ENCODE assay signal across 8 cellular contexts in the genomic region with DNA sequence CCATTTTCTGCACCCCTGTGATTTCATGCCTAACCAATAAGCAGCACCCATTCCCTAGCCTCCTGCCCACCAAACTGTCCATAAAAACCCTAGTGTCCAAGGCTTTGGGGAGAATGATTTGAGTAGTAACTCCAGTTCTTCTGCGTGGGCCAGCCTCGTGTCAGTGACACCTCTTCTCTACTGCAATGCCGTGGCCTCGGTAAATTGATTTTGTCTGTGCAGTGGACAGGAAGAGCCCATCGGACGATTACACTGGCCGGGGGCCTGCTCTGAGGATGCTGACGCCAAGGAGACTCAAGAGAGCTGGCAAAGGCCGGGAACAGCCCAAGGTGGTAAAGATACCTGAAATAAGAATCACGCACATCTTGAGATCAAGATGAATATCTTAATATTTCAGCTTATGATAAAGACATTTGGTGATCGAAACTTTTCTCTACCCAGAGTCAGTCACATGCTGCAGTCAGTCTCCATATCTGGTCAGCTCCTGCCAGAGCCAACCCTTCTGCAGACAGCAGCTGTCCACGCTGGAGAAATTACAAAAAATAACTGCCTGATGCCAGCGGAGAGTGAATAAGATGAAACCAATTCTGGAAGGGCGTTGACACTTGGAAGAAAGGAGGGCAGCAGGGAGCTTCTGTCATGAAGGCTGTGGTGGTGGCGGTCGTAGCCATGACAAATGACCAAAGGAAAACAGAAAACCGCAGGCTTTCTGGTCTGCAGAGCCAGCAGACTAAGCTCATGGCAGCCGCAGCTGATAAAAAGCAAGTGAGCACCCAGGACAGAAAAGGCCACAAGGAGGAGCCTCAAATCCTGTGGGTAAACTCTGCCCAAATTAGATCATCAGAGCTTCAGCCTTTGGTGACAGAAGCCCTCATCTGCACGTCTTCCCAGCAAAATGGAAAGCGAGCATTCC. TPM values are rescaled to one million over a fixed set of nuclear protein-coding genes. Genes with fewer than 3 reads are reported as not detected.
DNase-seq lines count a peak whose midpoint lies in the region; ATAC-seq and TF ChIP-seq lines count a peak whose summit lies in the region.

No MANE protein-coding gene starts in this region.

- H3K27me3 ChIP-seq in Caco-2 (replicated peaks; ENCODE audit: control insufficient read depth, insufficient read depth, low read length) (no peaks in the 10 kb centered on the region), gastroesophageal sphincter (peaks cover 3% of the 10 kb centered on the region), transverse colon (no peaks in the 10 kb centered on the region)

- no peaks in the 10 kb centered on the region for H3K27me3 Mint-ChIP-seq in Caco-2 (ENCODE audit: insufficient read depth, unreplicated experiment)

- H3K4me1 Mint-ChIP-seq in Caco-2 (ENCODE audit: low read depth, unreplicated experiment) = peaks cover 18% of the 10 kb centered on the region

- H3K27ac ChIP-seq in gastroesophageal sphincter (no peak overlapping the region), transverse colon (peak overlapping the region in 2 of 4 donors; percentile 78 to 79)

- peaks cover 9% of the 10 kb centered on the region for H3K9me3 Mint-ChIP-seq in Caco-2 (ENCODE audit: unreplicated experiment)

- WGBS in gastroesophageal sphincter (ENCODE audit: low coverage in 1 of 2), 2 donors = 42 to 44% methylated on average over 4 to 15 of the region's 20 CpGs
- WGBS in transverse colon (ENCODE audit: low coverage in 1 of 2), 2 donors = 77 to 100% methylated on average over 1 to 20 of the region's 20 CpGs

- ATAC-seq in gastroesophageal sphincter = peak; percentile 51
- ATAC-seq in activated CD4-positive, CD25-positive, alpha-beta regulatory T cell treated with anti-CD3 and anti-CD28 coated beads, Interleukin-2, amount 50 U/mL, for 24 hours = no peak
- no peak for ATAC-seq in HG03095 (IDR thresholded peaks at IDR 0.05; ENCODE audit: unreplicated experiment)
- no peak for ATAC-seq in HG03520 (IDR thresholded peaks at IDR 0.05; ENCODE audit: unreplicated experiment)

- DNase-seq in Caco-2 = peak in 1 of 2 experiments; percentile 28
- no peak for DNase-seq in HFF-Myc (ENCODE audit: extremely low read depth, low read depth)
- DNase-seq in RPMI8226 = peak; percentile 80
- peak; percentile 41 for DNase-seq in transverse colon

- H3K4me3 Mint-ChIP-seq in Caco-2 (ENCODE audit: unreplicated experiment) = no peak overlapping the region

- H3K9me3 ChIP-seq in Caco-2 (no peaks in the 10 kb centered on the region), gastroesophageal sphincter (no peaks in the 10 kb centered on the region), transverse colon (no peaks in the 10 kb centered on the region)

- no peak for TF ChIP-seq POLR2A in gastroesophageal sphincter (IDR thresholded peaks at IDR 0.05)
- TF ChIP-seq POLR2A in transverse colon (IDR thresholded peaks at IDR 0.05) = no peak

- H3K27ac Mint-ChIP-seq in Caco-2 (ENCODE audit: unreplicated experiment) = no peak overlapping the region

- H3K4me3 ChIP-seq in Caco-2 (ENCODE audit: low read depth, low read length) = no peak overlapping the region
- H3K4me3 ChIP-seq in HFF-Myc (replicated peaks; ENCODE audit: low read depth, low read length) = no peak overlapping the region
- H3K4me3 ChIP-seq in gastroesophageal sphincter = no peak overlapping the region
- no peak overlapping the region for H3K4me3 ChIP-seq in transverse colon

- peak; percentile 21 to 58 for TF ChIP-seq CTCF in Caco-2 (IDR thresholded peaks at IDR 0.05; ENCODE audit: insufficient read depth in 1 of 2, low read depth in 1 of 2, low read length in 1 of 2, severe bottlenecking in 1 of 2, unreplicated experiment in 1 of 2)
- TF ChIP-seq CTCF in HFF-Myc (IDR thresholded peaks at IDR 0.05; ENCODE audit: low read depth, low read length, missing control alignments) = peak; percentile 17
- peak in 3 of 4 experiments; percentile 28 to 58 (median 51) for TF ChIP-seq CTCF in gastroesophageal sphincter (IDR thresholded peaks at IDR 0.05)
- peak in 4 of 5 experiments; percentile 6 to 20 (median 12) for TF ChIP-seq CTCF in transverse colon (IDR thresholded peaks at IDR 0.05)

- no peaks in the 10 kb centered on the region for H3K36me3 ChIP-seq in Caco-2 (ENCODE audit: control insufficient read depth, insufficient read depth, low read length)
- no peaks in the 10 kb centered on the region for H3K36me3 ChIP-seq in gastroesophageal sphincter
- H3K36me3 ChIP-seq in transverse colon = no peaks in the 10 kb centered on the region

- TF ChIP-seq EP300 in gastroesophageal sphincter (IDR thresholded peaks at IDR 0.05) = no peak
- TF ChIP-seq EP300 in transverse colon (IDR thresholded peaks at IDR 0.05; ENCODE audit: low read depth) = no peak

- H3K36me3 Mint-ChIP-seq in Caco-2 (ENCODE audit: insufficient read depth, unreplicated experiment) = peaks cover 6% of the 10 kb centered on the region

- no TSS peak for BruUV-seq in Caco-2 (replicated peaks; lab: Mats Ljungman, UMichigan)

- CTCF ChIA-PET in Caco-2 (lab: Charles Lee) = interaction anchor here (0.7 to 1.3 kb wide), 10 partner anchors 12 to 126 kb away, joined by 3 to 13 read pairs (median 3); no protein-coding TSS in a partner anchor

- in situ Hi-C loops in transverse colon (cut with MboI; ENCODE audit: low pct_ligation_motif_present in 1 of 4, low pct_unique_long_range_greater_than_20kb in 1 of 4, low sequenced_read_pairs in 3 of 4) = loop anchor here in 1 of 4 donors (10.0 to 25.0 kb wide), 2 partner anchors 68 to 305 kb away; no protein-coding TSS in a partner anchor

- H3K4me1 ChIP-seq in Caco-2 (peaks cover 30% of the 10 kb centered on the region), gastroesophageal sphincter (peaks cover 0 to 13% (median 0%) of the 10 kb centered on the region in 3 donors), transverse colon (peaks cover 23 to 80% (median 52%) of the 10 kb centered on the region in 4 donors)

- POLR2A ChIA-PET in Caco-2 (lab: Charles Lee) = no interaction called here

- intact Hi-C loops in Caco-2 (cut with micrococcal nuclease; ENCODE audit: unreplicated experiment) (loop anchor here (1.0 to 5.0 kb wide), 2 partner anchors 40 to 70 kb away; no protein-coding TSS in a partner anchor), transverse colon (cut with DNase I; ENCODE audit: low total_unique reads) (no loop called here)

RNA-seq across cellular contexts. Expression of a gene that starts 29.1 kb away (rescaled TPM):
- 0.23 and 0.51 TPM in 2 replicates for total RNA-seq in Caco-2 (2022)
- total RNA-seq in gastroesophageal sphincter = 1 to 10 TPM in 2 of 4 donors, under 1 TPM in 1, not detected in 1; 0.99 to 1.9 (median 1.9) TPM
- 1 to 10 TPM in 3 of 4 donors, under 1 TPM in 1; 0.80 to 10.0 (median 8.0) TPM for total RNA-seq in transverse colon

RNA-seq across cellular contexts. Expression of a gene that starts 46.7 kb away (rescaled TPM):
- total RNA-seq in Caco-2 (2022) (8.4 and 9.8 TPM in 2 replicates), gastroesophageal sphincter (1 to 10 TPM; 3.7 to 7.8 (median 4.3) TPM), transverse colon (100 to 1,000 TPM in 3 of 4 donors, 10 to 100 TPM in 1; 80.8 to 139 (median 117) TPM)
